ENCODE assay signal across 8 cellular contexts in the genomic region with DNA sequence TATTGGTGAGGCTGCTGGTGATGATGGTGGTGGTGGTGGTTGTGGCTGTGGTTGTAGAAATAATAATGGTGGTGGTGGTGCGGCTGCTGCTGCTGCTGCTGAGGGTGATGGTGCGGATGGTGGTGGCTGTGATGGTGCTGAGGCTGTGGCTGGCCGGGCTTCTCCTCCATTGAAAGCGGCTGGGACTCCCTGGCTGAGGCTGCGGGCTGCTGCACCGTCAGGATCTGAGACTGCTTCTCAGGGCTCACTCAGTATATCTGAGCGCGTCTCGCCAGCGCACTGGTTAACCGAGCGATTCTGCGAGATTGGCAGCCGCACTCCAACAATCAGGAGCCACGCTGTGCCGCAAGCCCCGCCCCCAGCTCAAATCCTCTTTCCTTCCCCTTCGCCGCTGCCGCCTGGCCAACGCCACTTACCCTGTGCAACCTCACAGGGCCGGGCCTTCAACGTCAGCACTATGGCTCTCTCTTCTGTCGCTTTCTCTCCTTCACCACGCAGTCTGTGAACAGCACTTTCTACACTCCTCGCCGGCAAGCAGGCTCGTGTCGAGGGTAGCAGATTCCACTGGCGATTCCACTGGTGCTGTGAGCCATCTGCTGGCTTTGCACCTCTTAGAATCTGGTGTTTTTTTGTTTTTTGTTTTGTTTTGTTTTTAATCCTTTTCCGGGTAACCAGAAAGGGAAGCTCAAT. TPM values are rescaled to one million over a fixed set of nuclear protein-coding genes. Genes with fewer than 3 reads are reported as not detected.
DNase-seq lines count a peak whose midpoint lies in the region; ATAC-seq, FAIRE-seq and TF ChIP-seq lines count a peak whose summit lies in the region.

Gene NUFIP2 (minus strand): TSS at position 259 of the 690 bp plus-strand sequence. CDS start 89 bp downstream, at position 170.

- H3K4me1 ChIP-seq in small intestine (ENCODE audit: control insufficient read depth in 2 of 2, insufficient read depth in 1 of 2, low read depth in 1 of 2, low read length in 1 of 2) = peaks cover 0 to 15% of the 10 kb centered on the region in 2 donors

- H3K9me3 ChIP-seq in AG04450 (ENCODE audit: control insufficient read depth, insufficient read depth, low read length) (no peaks in the 10 kb centered on the region; the same call in 1 of the 2 replicates), small intestine (ENCODE audit: control insufficient read depth, low read depth) (no peaks in the 10 kb centered on the region)

- no peaks in the 10 kb centered on the region for H3K36me3 ChIP-seq in small intestine (ENCODE audit: control insufficient read depth in 2 of 2, insufficient read depth in 2 of 2, low read length in 2 of 2)

- H3K9me3 Mint-ChIP-seq in WTC11 = no peaks in the 10 kb centered on the region

- no peaks in the 10 kb centered on the region for H3K27me3 Mint-ChIP-seq in WTC11 (ENCODE audit: low read depth)

- peaks cover 32% of the 10 kb centered on the region for H3K4me1 Mint-ChIP-seq in WTC11

- peaks cover 24% of the 10 kb centered on the region for H3K36me3 Mint-ChIP-seq in WTC11

- no peak for FAIRE-seq in small intestine (lab: Jason Lieb, UNC)

- 0% methylated on average over 31 of the region's 31 CpGs for WGBS in small intestine, 3 donors

- peak within 1 kb of the TSS; percentile 99 for H3K27ac Mint-ChIP-seq in WTC11

- H3K27ac ChIP-seq in AG04450 (ENCODE audit: low read depth, low read length) (peak within 1 kb of the TSS; percentile 97), small intestine (ENCODE audit: low read depth in 1 of 2, low read length in 1 of 2) (peak within 1 kb of the TSS; percentile 97 to 99)

- peak within 1 kb of the TSS; percentile 100 for H3K4me3 Mint-ChIP-seq in WTC11

- H3K27me3 ChIP-seq in AG04450 (ENCODE audit: control insufficient read depth, insufficient read depth, low read length) (no peaks in the 10 kb centered on the region), small intestine (ENCODE audit: control insufficient read depth in 2 of 2, insufficient read depth in 2 of 2, low read length in 2 of 2) (no peaks in the 10 kb centered on the region)

- CTCF ChIA-PET in AG04450 (lab: Charles Lee) = interaction anchor here (0.9 to 1.3 kb wide), 4 partner anchors 37 to 145 kb away, joined by 3 to 7 read pairs (median 4); no protein-coding TSS in a partner anchor
- CTCF ChIA-PET in WTC11 (lab: Charles Lee) = interaction anchor here (0.6 to 1.4 kb wide), 10 partner anchors 21 to 323 kb away, joined by 3 to 10 read pairs (median 4); partner anchors contain the start of gene MYO18A

- DNase-seq in AG04450 (ENCODE audit: low read depth, low spot score) (peak; percentile 97), NCI-H226 (peak; percentile 97), WTC11 (ENCODE audit: low spot score) (peak; percentile 99), cardiac fibroblast (ENCODE audit: low read depth in 2 of 2) (peak; percentile 99), iPS-NIHi11 (ENCODE audit: low spot score) (peak; percentile 97), small intestine (peak; percentile 99)

- TF ChIP-seq CTCF in AG04450 (IDR thresholded peaks at IDR 0.05; ENCODE audit: low read depth, low read length) = 0 out of 2 replicates have a peak, but pooled peaks have one; percentile 4
- TF ChIP-seq CTCF in WTC11 (IDR thresholded peaks at IDR 0.05) = no peak
- TF ChIP-seq CTCF in cardiac fibroblast (IDR thresholded peaks at IDR 0.05; ENCODE audit: low read depth, low read length) = no peak

- POLR2A ChIA-PET in AG04450 (lab: Yijun Ruan, JAX) = interaction anchor here (0.6 to 1.6 kb wide), 25 partner anchors 9 to 298 kb away, joined by 3 to 9 read pairs (median 5); partner anchors contain the start of genes MYO18A and TAOK1
- POLR2A ChIA-PET in WTC11 (lab: Charles Lee) = interaction anchor here (0.6 to 1.3 kb wide), 13 partner anchors 10 to 298 kb away, joined by 3 to 8 read pairs (median 4); no protein-coding TSS in a partner anchor

- ATAC-seq in GM18909 (IDR thresholded peaks at IDR 0.05; ENCODE audit: poor library complexity, unreplicated experiment) (peak; percentile 81), HG03175 (IDR thresholded peaks at IDR 0.05; ENCODE audit: unreplicated experiment) (peak; percentile 85), WTC11 (peak; percentile 94)

- H3K4me3 ChIP-seq in AG04450 (ENCODE audit: low read depth, low read length) (peak within 1 kb of the TSS; percentile 98), cardiac fibroblast (replicated peaks in 1 of 2; ENCODE audit: low read depth in 2 of 2, low read length in 2 of 2) (peak within 1 kb of the TSS; percentile 93 to 99), small intestine (ENCODE audit: low read depth in 1 of 2, low read length in 2 of 2) (peak within 1 kb of the TSS; percentile 98 to 100)

TF ChIP-seq in WTC11, 78 proteins besides CTCF, POLR2A, EP300 and RAD21 (continues in another document):
- peak; percentile 93 for TF ChIP-seq ETV6 (CRISPR knock-in tag; IDR thresholded peaks at IDR 0.05)
- TF ChIP-seq, protein P1, sequence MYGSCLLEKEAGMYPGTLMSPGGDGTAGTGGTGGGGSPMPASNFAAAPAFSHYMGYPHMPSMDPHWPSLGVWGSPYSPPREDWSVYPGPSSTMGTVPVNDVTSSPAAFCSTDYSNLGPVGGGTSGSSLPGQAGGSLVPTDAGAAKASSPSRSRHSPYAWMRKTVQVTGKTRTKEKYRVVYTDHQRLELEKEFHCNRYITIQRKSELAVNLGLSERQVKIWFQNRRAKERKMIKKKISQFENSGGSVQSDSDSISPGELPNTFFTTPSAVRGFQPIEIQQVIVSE (CRISPR knock-in tag; IDR thresholded peaks at IDR 0.05; ENCODE audit: borderline replicate concordance) = no peak
- TF ChIP-seq, protein P2, sequence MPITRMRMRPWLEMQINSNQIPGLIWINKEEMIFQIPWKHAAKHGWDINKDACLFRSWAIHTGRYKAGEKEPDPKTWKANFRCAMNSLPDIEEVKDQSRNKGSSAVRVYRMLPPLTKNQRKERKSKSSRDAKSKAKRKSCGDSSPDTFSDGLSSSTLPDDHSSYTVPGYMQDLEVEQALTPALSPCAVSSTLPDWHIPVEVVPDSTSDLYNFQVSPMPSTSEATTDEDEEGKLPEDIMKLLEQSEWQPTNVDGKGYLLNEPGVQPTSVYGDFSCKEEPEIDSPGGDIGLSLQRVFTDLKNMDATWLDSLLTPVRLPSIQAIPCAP (CRISPR knock-in tag; IDR thresholded peaks at IDR 0.05) = peak; percentile 66; the same call in 1 of the 2 replicates
- TF ChIP-seq, protein P3, sequence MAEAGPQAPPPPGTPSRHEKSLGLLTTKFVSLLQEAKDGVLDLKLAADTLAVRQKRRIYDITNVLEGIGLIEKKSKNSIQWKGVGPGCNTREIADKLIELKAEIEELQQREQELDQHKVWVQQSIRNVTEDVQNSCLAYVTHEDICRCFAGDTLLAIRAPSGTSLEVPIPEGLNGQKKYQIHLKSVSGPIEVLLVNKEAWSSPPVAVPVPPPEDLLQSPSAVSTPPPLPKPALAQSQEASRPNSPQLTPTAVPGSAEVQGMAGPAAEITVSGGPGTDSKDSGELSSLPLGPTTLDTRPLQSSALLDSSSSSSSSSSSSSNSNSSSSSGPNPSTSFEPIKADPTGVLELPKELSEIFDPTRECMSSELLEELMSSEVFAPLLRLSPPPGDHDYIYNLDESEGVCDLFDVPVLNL (CRISPR knock-in tag; IDR thresholded peaks at IDR 0.05; ENCODE audit: borderline replicate concordance, low read depth) = no peak
- TF ChIP-seq ZNF671 (CRISPR knock-in tag; IDR thresholded peaks at IDR 0.05) = no peak
- TF ChIP-seq SMAD4 (CRISPR knock-in tag; IDR thresholded peaks at IDR 0.05) = no peak
- TF ChIP-seq, protein P4, sequence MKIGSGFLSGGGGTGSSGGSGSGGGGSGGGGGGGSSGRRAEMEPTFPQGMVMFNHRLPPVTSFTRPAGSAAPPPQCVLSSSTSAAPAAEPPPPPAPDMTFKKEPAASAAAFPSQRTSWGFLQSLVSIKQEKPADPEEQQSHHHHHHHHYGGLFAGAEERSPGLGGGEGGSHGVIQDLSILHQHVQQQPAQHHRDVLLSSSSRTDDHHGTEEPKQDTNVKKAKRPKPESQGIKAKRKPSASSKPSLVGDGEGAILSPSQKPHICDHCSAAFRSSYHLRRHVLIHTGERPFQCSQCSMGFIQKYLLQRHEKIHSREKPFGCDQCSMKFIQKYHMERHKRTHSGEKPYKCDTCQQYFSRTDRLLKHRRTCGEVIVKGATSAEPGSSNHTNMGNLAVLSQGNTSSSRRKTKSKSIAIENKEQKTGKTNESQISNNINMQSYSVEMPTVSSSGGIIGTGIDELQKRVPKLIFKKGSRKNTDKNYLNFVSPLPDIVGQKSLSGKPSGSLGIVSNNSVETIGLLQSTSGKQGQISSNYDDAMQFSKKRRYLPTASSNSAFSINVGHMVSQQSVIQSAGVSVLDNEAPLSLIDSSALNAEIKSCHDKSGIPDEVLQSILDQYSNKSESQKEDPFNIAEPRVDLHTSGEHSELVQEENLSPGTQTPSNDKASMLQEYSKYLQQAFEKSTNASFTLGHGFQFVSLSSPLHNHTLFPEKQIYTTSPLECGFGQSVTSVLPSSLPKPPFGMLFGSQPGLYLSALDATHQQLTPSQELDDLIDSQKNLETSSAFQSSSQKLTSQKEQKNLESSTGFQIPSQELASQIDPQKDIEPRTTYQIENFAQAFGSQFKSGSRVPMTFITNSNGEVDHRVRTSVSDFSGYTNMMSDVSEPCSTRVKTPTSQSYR (CRISPR knock-in tag; IDR thresholded peaks at IDR 0.05) = peak; percentile 39; the same call in 1 of the 2 replicates
- peak; percentile 20; the same call in 1 of the 2 replicates for TF ChIP-seq FOXK1 (CRISPR knock-in tag; IDR thresholded peaks at IDR 0.05)
- TF ChIP-seq SP1 (CRISPR knock-in tag; conservative IDR thresholded peaks at IDR 0.05) = 0 out of 2 replicates have a peak, but pooled peaks have one; percentile 40
- peak; percentile 74 for TF ChIP-seq NFYB (CRISPR knock-in tag; conservative IDR thresholded peaks at IDR 0.05; ENCODE audit: low read depth)
- peak; percentile 66; the same call in 1 of the 2 replicates for TF ChIP-seq TEAD1 (CRISPR knock-in tag; IDR thresholded peaks at IDR 0.05)
- TF ChIP-seq ZNF232 (CRISPR knock-in tag; IDR thresholded peaks at IDR 0.05) = 0 out of 2 replicates have a peak, but pooled peaks have one; percentile 13

RNA-seq across cellular contexts. Expression of gene NUFIP2, which starts in this region (rescaled TPM):
- 13.6 and 14.7 TPM in 2 replicates for polyA plus RNA-seq in AG04450 (2011; rRNA removed)
- polyA minus RNA-seq in AG04450 (2011; rRNA and poly(A)+ RNA removed) = 29.1 and 39.4 TPM in 2 replicates
- 87.1 to 93.1 TPM (median 90.5 TPM) in 3 replicates for total RNA-seq in WTC11 (2021)
- polyA plus RNA-seq in small intestine = 1 to 10 TPM; 5.1 to 9.2 (median 5.8) TPM

Comparison
In these comparisons a context has a peak if more than half of its experiments do, and no peak if none do; other contexts are left out.
1. Peak in every context shown above with its lines: DNase-seq, ATAC-seq, H3K4me3 ChIP-seq and H3K27ac ChIP-seq.